In genomic region chr1:110430901-110431300, GRCh38 we compare ENCODE assay signal across 21 cellular contexts. TPM values are rescaled to one million over a fixed set of nuclear protein-coding genes. Genes with fewer than 3 reads are reported as not detected.
A peak's percentile ranks its signal among the peaks of the same experiment; 100 is the strongest.
DNase-seq lines count a peak whose midpoint lies in the region; ATAC-seq and TF ChIP-seq lines count a peak whose summit lies in the region.
"Had no signal": no experiment of that assay in that cellular context is flagged by ENCODE, and none has a peak within 500 bp of the region (broad histone marks: within the 10 kb centered on the region; RNA-seq: fewer than 3 reads in every experiment).

No MANE protein-coding gene starts in this region.

- no peak overlapping the region for H2BK15ac ChIP-seq in mesendoderm (replicated peaks; ENCODE audit: low read depth)

- H4K5ac ChIP-seq in mesendoderm (ENCODE audit: low read length): no peak overlapping the region

- H3K4ac ChIP-seq in mesendoderm (ENCODE audit: low read depth, low read length): no peak overlapping the region

- H3K79me1 ChIP-seq in mesendoderm (ENCODE audit: low read length): no peaks in the 10 kb centered on the region

- TF ChIP-seq CTCF in CD14-positive monocyte (IDR thresholded peaks at IDR 0.05) (no peak), HL-60 (IDR thresholded peaks at IDR 0.05; ENCODE audit: insufficient read depth, low read length) (no peak), sigmoid colon (IDR thresholded peaks at IDR 0.05) (no peak)

- H3K9me3 Mint-ChIP-seq in CD14-positive monocyte: peaks cover 0 to 2% (median 0%) of the 10 kb centered on the region in 7 donors
- H3K9me3 Mint-ChIP-seq: CD8-positive, alpha-beta T cell; HFFc6; IgD-negative memory B cell had no signal

- H3K4me3 ChIP-seq in HL-60 (replicated peaks; ENCODE audit: insufficient read depth, low read length) (no peak overlapping the region), mesendoderm (ENCODE audit: low read length) (no peak overlapping the region), sigmoid colon (no peak overlapping the region)
- no peak overlapping the region for H3K4me3 ChIP-seq in effector memory CD4-positive, alpha-beta T cell (ENCODE audit: insufficient read depth, low read depth, low read length, poor library complexity, severe bottlenecking)
- H3K4me3 ChIP-seq: GM12878 had no signal

- H3K4me2 ChIP-seq in mesendoderm (ENCODE audit: low read length): no peak overlapping the region

- no peak overlapping the region for H2BK120ac ChIP-seq in mesendoderm (ENCODE audit: low read depth, low read length)

- H3K4me1 ChIP-seq in mesendoderm (ENCODE audit: control insufficient read depth, low read depth, low read length) (peaks cover 21% of the 10 kb centered on the region), sigmoid colon (no peaks in the 10 kb centered on the region)
- H3K4me1 ChIP-seq in effector memory CD4-positive, alpha-beta T cell (ENCODE audit: control insufficient read depth, insufficient read depth, low read length, poor library complexity, severe bottlenecking): no peaks in the 10 kb centered on the region

- H3K36me3 ChIP-seq in mesendoderm (ENCODE audit: control insufficient read depth, insufficient read depth, low read length) (no peaks in the 10 kb centered on the region), sigmoid colon (no peaks in the 10 kb centered on the region)
- no peaks in the 10 kb centered on the region for H3K36me3 ChIP-seq in effector memory CD4-positive, alpha-beta T cell (ENCODE audit: control insufficient read depth, insufficient read depth, low read length)

- no peaks in the 10 kb centered on the region for H3K36me3 Mint-ChIP-seq in CD14-positive monocyte
- H3K36me3 Mint-ChIP-seq: CD8-positive, alpha-beta T cell had no signal

- H2AK5ac ChIP-seq in mesendoderm (ENCODE audit: low read length): no peak overlapping the region

- ATAC-seq in HG02571 (IDR thresholded peaks at IDR 0.05; ENCODE audit: unreplicated experiment): no peak
- ATAC-seq: CD8-positive, alpha-beta T cell; GM12878; HCT116 had no signal

- peaks cover 0 to 1% (median 0%) of the 10 kb centered on the region in 3 donors for H3K27me3 Mint-ChIP-seq in CD14-positive monocyte (ENCODE audit: low read depth in 3 of 3)

- intact Hi-C loops in CD14-positive monocyte (cut with micrococcal nuclease): no loop called here
- intact Hi-C loops in sigmoid colon (cut with DNase I): no loop called here

- H3K27ac ChIP-seq in HL-60 (replicated peaks) (peak overlapping the region; percentile 53), mesendoderm (ENCODE audit: low read depth, low read length) (no peak overlapping the region), sigmoid colon (no peak overlapping the region)
- H3K27ac ChIP-seq in effector memory CD4-positive, alpha-beta T cell (ENCODE audit: insufficient read depth, low read length, poor library complexity, severe bottlenecking): no peak overlapping the region

- TF ChIP-seq POLR2A in sigmoid colon (IDR thresholded peaks at IDR 0.05): no peak

- WGBS in mesendoderm (ENCODE audit: extremely low coverage, insufficient coverage, low lambda C conversion rate): no CpG with 5 or more reads among the region's 4 CpGs
- WGBS in sigmoid colon, 2 donors: 81 to 90% methylated on average over 4 of the region's 4 CpGs

- peak overlapping the region; percentile 25 to 65 for H3K4me3 Mint-ChIP-seq in CD14-positive monocyte
- H3K4me3 Mint-ChIP-seq: CD8-positive, alpha-beta T cell; HFFc6; IgD-negative memory B cell had no signal

- no peak overlapping the region for H4K8ac ChIP-seq in mesendoderm (ENCODE audit: low read depth, low read length)

- no peaks in the 10 kb centered on the region for H3K27me3 ChIP-seq in HL-60 (ENCODE audit: insufficient read depth, poor library complexity, severe bottlenecking)
- H3K27me3 ChIP-seq in mesendoderm (ENCODE audit: insufficient read depth, low read length, poor library complexity): no peaks in the 10 kb centered on the region
- peaks cover 0 to 7% (median 0%) of the 10 kb centered on the region in 3 donors for H3K27me3 ChIP-seq in sigmoid colon
- no peaks in the 10 kb centered on the region for H3K27me3 ChIP-seq in effector memory CD4-positive, alpha-beta T cell (replicated peaks; ENCODE audit: control insufficient read depth, insufficient read depth, low read length, poor library complexity, severe bottlenecking)

- H3K27ac Mint-ChIP-seq in CD14-positive monocyte: peak overlapping the region; percentile 21 to 87 (median 70)
- H3K27ac Mint-ChIP-seq: CD8-positive, alpha-beta T cell; HFFc6; IgD-negative memory B cell had no signal

- no peak overlapping the region for H3K9ac ChIP-seq in mesendoderm (ENCODE audit: low read length)

- no peaks in the 10 kb centered on the region for H3K79me2 ChIP-seq in mesendoderm (ENCODE audit: control insufficient read depth, insufficient read depth, low read length)

- peak overlapping the region; percentile 49 for H3K56ac ChIP-seq in mesendoderm (ENCODE audit: low read length)

- no peak for DNase-seq in CD14-positive monocyte (ENCODE audit: low spot score)
- DNase-seq in HL-60 (ENCODE audit: low read depth in 1 of 2, low spot score in 1 of 2): no peak
- DNase-seq in mesendoderm: no peak
- DNase-seq in sigmoid colon: peak; percentile 19
- no peak for DNase-seq in effector memory CD4-positive, alpha-beta T cell
- DNase-seq in mucosa of gallbladder (ENCODE audit: low spot score): no peak
- DNase-seq: ACHN; Calu3; CD8-positive, alpha-beta T cell; DMS79 treated with DMSO at 0.1 percent for 48 hours; EL; GOT3; H7; HFFc6 had no signal

- H3K23ac ChIP-seq in mesendoderm (ENCODE audit: low read length): no peak overlapping the region

- H3K18ac ChIP-seq in mesendoderm (ENCODE audit: low read length): no peak overlapping the region

- TF ChIP-seq EP300 in sigmoid colon (IDR thresholded peaks at IDR 0.05): no peak

- peaks cover 50% of the 10 kb centered on the region for H3K4me1 Mint-ChIP-seq in CD14-positive monocyte

- no peak overlapping the region for H2BK5ac ChIP-seq in mesendoderm (ENCODE audit: low read length)

- no peaks in the 10 kb centered on the region for H3K9me3 ChIP-seq in sigmoid colon
- no peaks in the 10 kb centered on the region for H3K9me3 ChIP-seq in effector memory CD4-positive, alpha-beta T cell (ENCODE audit: control insufficient read depth, low read length)

RNA-seq across cellular contexts. Expression of gene PROK1, which starts 20.0 kb away (rescaled TPM):
- not detected for polyA plus RNA-seq in CD14-positive monocyte
- 1.0 TPM for polyA plus RNA-seq in mesendoderm (2013, experiment 1 of 2)
- polyA plus RNA-seq in mesendoderm (2013, experiment 2 of 2): 0.95 TPM
- 1 to 10 TPM in 1 of 4 donors, not detected in 3; 3.2 TPM for total RNA-seq in sigmoid colon
- under 1 TPM in 2 of 3 donors, not detected in 1; 0.09 to 0.46 TPM for polyA plus RNA-seq in sigmoid colon
- 0.40 TPM for total RNA-seq in mucosa of gallbladder
- total RNA-seq: Calu3; CD8-positive, alpha-beta T cell; G401; GM12878; H7; HFFc6; HT1080 had no signal
- polyA plus RNA-seq: BJ, GM12878, IgD-negative memory B cell had no signal

RNA-seq across cellular contexts. Expression of gene LAMTOR5, which starts 23.4 kb away (rescaled TPM):
- polyA plus RNA-seq in CD14-positive monocyte: 100 to 1,000 TPM; 368 to 420 TPM
- polyA plus RNA-seq in mesendoderm (2013, experiment 1 of 2): 171 TPM
- polyA plus RNA-seq in mesendoderm (2013, experiment 2 of 2): 171 TPM
- 100 to 1,000 TPM in 2 of 4 donors, 10 to 100 TPM in 2; 61.2 to 117 (median 91.4) TPM for total RNA-seq in sigmoid colon
- polyA plus RNA-seq in sigmoid colon: 100 to 1,000 TPM; 249 to 543 (median 418) TPM
- 159 TPM for total RNA-seq in mucosa of gallbladder

RNA-seq across cellular contexts. Expression of gene SLC16A4, which starts 40.1 kb away (rescaled TPM):
- under 1 TPM; 0.25 to 0.26 TPM for polyA plus RNA-seq in CD14-positive monocyte
- 0.28 TPM for polyA plus RNA-seq in mesendoderm (2013, experiment 1 of 2)
- 0.29 TPM for polyA plus RNA-seq in mesendoderm (2013, experiment 2 of 2)
- 10 to 100 TPM in 1 of 4 donors, 1 to 10 TPM in 3; 3.7 to 10.2 (median 7.5) TPM for total RNA-seq in sigmoid colon
- polyA plus RNA-seq in sigmoid colon: 1 to 10 TPM in 2 of 3 donors, not detected in 1; 1.6 to 3.0 TPM
- total RNA-seq in mucosa of gallbladder: 52.3 TPM
